Comparison of ENCODE assay signal across 8 cellular contexts in genomic region chr1:192538407-192539311, GRCh38. TPM values are rescaled to one million over a fixed set of nuclear protein-coding genes. Genes with fewer than 3 reads are reported as not detected.
DNase-seq lines count a peak whose midpoint lies in the region; ATAC-seq and TF ChIP-seq lines count a peak whose summit lies in the region.

No MANE protein-coding gene starts in this region.

- no peak for TF ChIP-seq CTCF in suprapubic skin (IDR thresholded peaks at IDR 0.05)

- DNase-seq in SIG-M5 treated with dmso at 0.1 percent for 504 hours (lab: John Stamatoyannopoulos, UW; ENCODE audit: unreplicated experiment) (peak; percentile 39), SIG-M5 (lab: John Stamatoyannopoulos, UW) (no peak), RPMI7951 (ENCODE audit: low read depth) (peak; percentile 76), foreskin melanocyte (peak; percentile 82), suprapubic skin (ENCODE audit: low spot score in 2 of 2) (no peak), Ammon's horn (ENCODE audit: low spot score) (no peak), NOMO-1 treated with DMSO at 0.1 percent for 48 hours (lab: John Stamatoyannopoulos, UW; ENCODE audit: unreplicated experiment) (no peak)

- no peaks in the 10 kb centered on the region for H3K27me3 ChIP-seq in suprapubic skin

- TF ChIP-seq POLR2A in suprapubic skin (IDR thresholded peaks at IDR 0.05), result no peak

- no peak overlapping the region for H3K4me3 ChIP-seq in suprapubic skin

- no peak for TF ChIP-seq EP300 in suprapubic skin (IDR thresholded peaks at IDR 0.05)

- WGBS in suprapubic skin, result 36% methylated on average over 3 of the region's 3 CpGs

- peak; percentile 90 for ATAC-seq in HG02798 (IDR thresholded peaks at IDR 0.05; ENCODE audit: poor library complexity, unreplicated experiment)

- H3K36me3 ChIP-seq in suprapubic skin, result no peaks in the 10 kb centered on the region

- peaks cover 21% of the 10 kb centered on the region for H3K4me1 ChIP-seq in suprapubic skin

- peak overlapping the region; percentile 76 for H3K27ac ChIP-seq in suprapubic skin

- no peaks in the 10 kb centered on the region for H3K9me3 ChIP-seq in suprapubic skin

RNA-seq across cellular contexts. Expression of gene RGS1, which starts 36.9 kb away (rescaled TPM):
- total RNA-seq in RPMI7951 (2014; rRNA removed; shearing (Covaris generic)), result 53.3 and 62.4 TPM in 2 replicates
- total RNA-seq in suprapubic skin, result 10 to 100 TPM in 2 of 4 donors, 1 to 10 TPM in 2; 5.3 to 20.8 (median 13.8) TPM

Comparison
In these comparisons a context has a peak if more than half of its experiments do, and no peak if none do; other contexts are left out.
1. DNase-seq: peak in SIG-M5 treated with dmso at 0.1 percent for 504 hours (single experiment), RPMI7951 (single experiment) and foreskin melanocyte (single experiment); none in SIG-M5 (single experiment), suprapubic skin (0 of 2), Ammon's horn (single experiment) and NOMO-1 treated with DMSO at 0.1 percent for 48 hours (single experiment).